8 cellular contexts compared by ENCODE assay signal in the genomic region with DNA sequence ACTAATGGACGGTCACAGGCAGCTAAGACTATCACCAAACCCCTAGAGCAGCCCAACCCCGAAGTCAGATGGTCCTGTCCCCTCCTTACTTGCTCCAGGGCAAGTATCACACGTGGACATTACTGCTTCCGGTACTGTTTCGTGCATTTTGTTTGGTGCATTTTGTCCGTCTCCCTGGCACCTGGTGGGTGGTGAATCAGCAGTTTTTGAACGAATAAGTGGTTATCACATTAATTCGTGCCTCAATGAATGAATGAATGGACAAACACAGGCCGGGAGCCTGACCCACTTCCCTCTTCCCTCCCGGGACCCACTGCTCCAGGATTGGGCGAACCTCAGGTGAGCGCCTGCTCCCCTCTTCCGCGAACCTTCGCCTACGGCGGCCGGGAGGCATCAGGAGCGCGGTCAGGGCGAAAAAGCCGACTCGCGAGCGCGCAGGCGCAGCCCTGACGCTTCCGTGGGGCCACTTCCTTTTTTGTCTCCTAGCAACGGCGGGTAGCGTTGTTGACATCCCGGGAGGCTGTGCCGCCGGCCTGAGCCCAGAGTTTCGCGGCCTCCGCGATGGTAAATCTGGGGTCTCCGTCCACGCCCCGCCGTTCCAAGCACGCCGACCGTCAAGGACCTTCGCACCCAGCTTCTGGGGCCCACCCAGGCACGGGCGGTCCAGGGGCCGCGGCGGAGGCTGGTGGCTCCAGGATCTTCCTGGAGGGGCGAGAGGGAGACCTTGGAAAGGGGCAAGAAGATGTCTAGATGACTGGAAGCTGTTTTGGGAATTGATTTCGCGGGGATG. TPM values are rescaled to one million over a fixed set of nuclear protein-coding genes. Genes with fewer than 3 reads are reported as not detected.
A peak's percentile ranks its signal among the peaks of the same experiment; 100 is the strongest.
DNase-seq lines count a peak whose midpoint lies in the region; ATAC-seq and TF ChIP-seq lines count a peak whose summit lies in the region.

A gene (plus strand): TSS at position 478 of the 790 bp plus-strand sequence. CDS start 84 bp downstream, at position 562.

- H3K4me1 ChIP-seq in iPS-15b (ENCODE audit: control insufficient read depth, insufficient read depth, low read length) (no peaks in the 10 kb centered on the region), gastrocnemius medialis (peaks cover 4 to 6% of the 10 kb centered on the region in 2 donors)

- in situ Hi-C loops in T47D (cut with HindIII; ENCODE audit: low pct_unique_long_range_greater_than_20kb, low sequenced_read_pairs): no loop called here
- in situ Hi-C loops in gastrocnemius medialis (cut with MboI; ENCODE audit: low sequenced_read_pairs in 4 of 4): no loop called here

- H3K9me3 ChIP-seq in iPS-15b (ENCODE audit: control insufficient read depth, insufficient read depth, low read length) (no peaks in the 10 kb centered on the region), gastrocnemius medialis (no peaks in the 10 kb centered on the region)

- TF ChIP-seq POLR2A in gastrocnemius medialis (IDR thresholded peaks at IDR 0.05): no peak

- ATAC-seq in HG02759 (IDR thresholded peaks at IDR 0.05; ENCODE audit: unreplicated experiment): peak; percentile 99
- ATAC-seq in gastrocnemius medialis: peak; percentile 91 to 92

- no peaks in the 10 kb centered on the region for H3K36me3 ChIP-seq in iPS-15b (ENCODE audit: control insufficient read depth, insufficient read depth, low read length)
- H3K36me3 ChIP-seq in gastrocnemius medialis: no peaks in the 10 kb centered on the region

- intact Hi-C loops in gastrocnemius medialis (cut with DNase I; ENCODE audit: low total_unique reads): loop anchor here (10.0 kb wide), 1 partner anchor 264 kb away; a partner anchor contains a TSS

- H3K4me3 ChIP-seq in GM12875 (ENCODE audit: low read depth, low read length) (peak within 1 kb of the TSS; percentile 52), iPS-15b (ENCODE audit: low read depth, low read length) (peak within 1 kb of the TSS; percentile 75), gastrocnemius medialis (peak within 1 kb of the TSS; percentile 68 to 72 (median 72))

- TF ChIP-seq CTCF in GM12875 (IDR thresholded peaks at IDR 0.05; ENCODE audit: borderline replicate concordance, insufficient read depth, low read depth, low read length) (no peak), gastrocnemius medialis (IDR thresholded peaks at IDR 0.05 in 4 of 5, conservative IDR thresholded peaks at IDR 0.05 in 1 of 5) (no peak)

- peak within 1 kb of the TSS; percentile 38 for H3K9ac ChIP-seq in iPS-15b (ENCODE audit: low read depth, low read length)

- H3K27ac ChIP-seq in gastrocnemius medialis: peak within 1 kb of the TSS; percentile 45 to 50 (median 48)

- DNase-seq in NCI-H146 (lab: John Stamatoyannopoulos, UW): peak; percentile 56
- peak; percentile 94 for DNase-seq in UCSD-AML1 (lab: John Stamatoyannopoulos, UW; ENCODE audit: unreplicated experiment)
- DNase-seq in T47D (ENCODE audit: low read depth in 1 of 2, low spot score in 1 of 2): peak; percentile 80 to 97
- DNase-seq in gastrocnemius medialis: peak; percentile 71 to 84
- DNase-seq in NCI-H446 (lab: John Stamatoyannopoulos, UW): no peak

- H3K27me3 ChIP-seq in iPS-15b (ENCODE audit: control insufficient read depth, insufficient read depth, low read length) (peaks cover 31% of the 10 kb centered on the region), gastrocnemius medialis (peaks cover 0 to 3% (median 0%) of the 10 kb centered on the region in 3 donors)

RNA-seq across cellular contexts. Expression of the gene that starts here (rescaled TPM):
- total RNA-seq in gastrocnemius medialis: not detected

Comparison
In these comparisons a context has a peak if more than half of its experiments do, and no peak if none do; other contexts are left out.
1. Peak in DNase-seq, ATAC-seq, H3K4me3 ChIP-seq and H3K27ac ChIP-seq in gastrocnemius medialis; RNA of the gene not detected or under 1 TPM.
2. DNase-seq: peak in NCI-H146 (single experiment), UCSD-AML1 (single experiment) and T47D (2 of 2); none in NCI-H446 (0 of 2).
3. Peak in every context shown above with its lines, with median percentiles within 50 percentile points of each other: H3K4me3 ChIP-seq.